Comparison of ENCODE assay signal across 29 cellular contexts in genomic region chr20:55668659-55669058, GRCh38.
"Had no signal": no experiment of that assay in that cellular context is flagged by ENCODE, and none has a peak within 500 bp of the region (broad histone marks: within the 10 kb centered on the region; RNA-seq: fewer than 3 reads in every experiment).

No MANE protein-coding gene starts in this region.

- H3K27ac ChIP-seq: adrenal gland, body of pancreas, breast epithelium, Peyer's patch, SJSA1 had no signal

- DNase-seq: activated B cell treated with CpG ODN at 0.5 μM for 24 hours; activated CD4-positive, alpha-beta memory T cell treated with anti-CD3 and anti-CD28 coated beads for 36 hours; activated CD4-positive, alpha-beta T cell treated with anti-CD3 and anti-CD28 coated beads for 4 hours; activated CD4-positive, alpha-beta T cell treated with anti-CD3 and anti-CD28 coated beads, Interleukin-2, amount 50 U/mL, for 1 hour; activated CD4-positive, CD25-positive, alpha-beta regulatory T cell treated with anti-CD3 and anti-CD28 coated beads, Interleukin-2, amount 50 U/mL, for 72 hours; activated CD8-positive, alpha-beta memory T cell treated with anti-CD3 and anti-CD28 coated beads, Interleukin-2, amount 50 U/mL, for 4 hours; activated gamma-delta T cell treated with Interleukin-2 at 50 U/mL for 16 hours; activated naive CD4-positive, alpha-beta T cell treated with anti-CD3 and anti-CD28 coated beads for 36 hours; activated T-cell treated with anti-CD3 and anti-CD28 coated beads for 4 hours; activated T-cell treated with anti-CD3 and anti-CD28 coated beads, Interleukin-2, amount 50 U/mL, for 4 hours; adrenal gland; body of pancreas; IMR-90; NCI-H1105; NCI-H1417 treated with DMSO at 0.1 percent for 48 hours; NCI-H187 treated with DMSO at 0.1 percent for 48 hours; NCI-H2081; NCI-H226; NCI-H446 treated with DMSO at 0.1 percent for 48 hours; NCI-H524 treated with DMSO at 0.1 percent for 48 hours; PC-3; Peyer's patch; RPMI8226; SHP77 treated with DMSO at 0.1 percent for 48 hours; SK-N-SH had no signal

- H3K36me3 ChIP-seq: adrenal gland, breast epithelium, Peyer's patch, SJSA1 had no signal

- H3K4me3 ChIP-seq: adrenal gland, body of pancreas, breast epithelium, K562, Peyer's patch, SJSA1 had no signal

- H3K4me1 ChIP-seq: adrenal gland, body of pancreas, breast epithelium, Peyer's patch, SJSA1 had no signal

- H3K27me3 ChIP-seq: adrenal gland, body of pancreas, breast epithelium, Peyer's patch, SJSA1 had no signal

- H3K9ac ChIP-seq: SK-N-SH had no signal

- FAIRE-seq: astrocyte, K562 had no signal

- H3K9me3 ChIP-seq: adrenal gland, body of pancreas, breast epithelium, Peyer's patch, SJSA1, SK-N-SH had no signal
